ENCODE assay signal across 33 cellular contexts in the genomic region with DNA sequence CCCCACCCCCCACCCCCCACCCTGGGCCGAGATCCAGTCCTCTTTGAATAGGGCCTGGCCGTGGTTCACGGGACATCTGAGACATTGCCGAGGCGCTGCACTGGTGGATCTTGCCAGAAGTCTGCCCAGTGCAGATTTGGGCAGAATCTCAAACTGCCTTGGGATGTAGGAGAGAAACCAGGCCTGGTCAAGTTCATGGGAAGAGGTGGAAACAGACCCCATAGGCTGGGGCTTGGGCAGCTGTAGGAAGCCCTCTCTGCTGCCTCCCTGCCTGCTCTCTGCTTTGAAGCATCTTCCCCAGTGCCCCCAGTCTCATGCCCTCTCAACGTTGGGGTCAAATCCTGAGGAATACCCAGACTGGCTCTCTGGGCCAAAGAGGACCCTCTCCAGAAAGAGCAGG.
"Had no signal": no experiment of that assay in that cellular context is flagged by ENCODE, and none has a peak within 500 bp of the region (broad histone marks: within the 10 kb centered on the region; RNA-seq: fewer than 3 reads in every experiment).

No MANE protein-coding gene starts in this region.

- H3K4me3 ChIP-seq: MG63, SJCRH30, SK-N-MC had no signal

- H3K9me3 ChIP-seq: MG63, SJCRH30 had no signal

- DNase-seq: activated CD4-positive, alpha-beta memory T cell treated with anti-CD3 and anti-CD28 coated beads, Interleukin-2, amount 10 ng/mL, durations not matched to agents 7 days and 5 days; activated CD4-positive, alpha-beta T cell treated with anti-CD3 and anti-CD28 coated beads for 1 hour; activated CD4-positive, alpha-beta T cell treated with anti-CD3 and anti-CD28 coated beads for 48 hours; activated CD4-positive, CD25-positive, alpha-beta regulatory T cell; activated CD8-positive, alpha-beta memory T cell treated with anti-CD3 and anti-CD28 coated beads for 24 hours; activated CD8-positive, alpha-beta memory T cell treated with anti-CD3 and anti-CD28 coated beads, Interleukin-2, amount 10 ng/mL, durations not matched to agents 7 days and 5 days; activated effector memory CD4-positive, alpha-beta T cell treated with anti-CD3 and anti-CD28 coated beads, Interleukin-2, amount 50 U/mL, for 16 hours; activated naive CD4-positive, alpha-beta T cell; activated naive CD4-positive, alpha-beta T cell treated with anti-CD3 and anti-CD28 coated beads, Interleukin-2, amount 50 U/mL, for 16 hours; activated naive CD8-positive, alpha-beta T cell treated with anti-CD3 and anti-CD28 coated beads for 36 hours; activated T-cell treated with anti-CD3 and anti-CD28 coated beads, Interleukin-2, amount 50 U/mL, for 1 hour; activated T-cell treated with anti-CD3 and anti-CD28 coated beads, Interleukin-2, amount 50 U/mL, for 72 hours; amniotic stem cell; brain microvascular endothelial cell; Kasumi-1; KG1; MG63; NCI-H1048; NCI-H1105 treated with DMSO at 0.1 percent for 48 hours; NCI-H1436; NCI-H1694; NCI-H1930; NCI-H2081 treated with DMSO at 0.1 percent for 48 hours; NCI-H226; NCI-H446 treated with DMSO at 0.1 percent for 48 hours; NCI-H524; NCI-H69; SJCRH30; T1000; WERI-Rb-1 had no signal

- H3K27ac ChIP-seq: brain microvascular endothelial cell, SJCRH30, SK-N-MC, WERI-Rb-1 had no signal

- H3K27me3 ChIP-seq: brain microvascular endothelial cell, MG63, SJCRH30 had no signal

- ATAC-seq: activated CD8-positive, alpha-beta memory T cell treated with anti-CD3 and anti-CD28 coated beads, Interleukin-2, amount 10 ng/mL, durations not matched to agents 7 days and 5 days; activated T-cell treated with anti-CD3 and anti-CD28 coated beads, Interleukin-2, amount 50 U/mL, for 72 hours; activated T-helper 17 cell treated with anti-CD3 and anti-CD28 coated beads, Interleukin-2, amount 50 U/mL, for 72 hours; Panc1 had no signal
